23 cellular contexts compared by ENCODE assay signal in genomic region chr5:169165052-169165451, GRCh38.
DNase-seq lines count a peak whose midpoint lies in the region; ATAC-seq lines count a peak whose summit lies in the region.
"Had no signal": no experiment of that assay in that cellular context is flagged by ENCODE, and none has a peak within 500 bp of the region (broad histone marks: within the 10 kb centered on the region; RNA-seq: fewer than 3 reads in every experiment).

No MANE protein-coding gene starts in this region.

- H3K4me3 Mint-ChIP-seq in stimulated activated naive B cell treated with anti-CD40 and anti-IgM and Interleukin-4, amounts not matched to agents 10 μg/mL and 1 μg/mL and 100 μg/mL, for 72 hours = no peak overlapping the region
- H3K4me3 Mint-ChIP-seq: activated T-cell treated with anti-CD3 and anti-CD28 coated beads, Interleukin-2, amount 50 U/mL, for 24 hours; CD4-positive, alpha-beta memory T cell; HFFc6; memory B cell; stimulated activated memory B cell treated with anti-CD40 and anti-IgM and Interleukin-4, amounts not matched to agents 10 μg/mL and 1 μg/mL and 100 μg/mL, for 72 hours had no signal

- H3K27ac ChIP-seq in SJSA1 (peak overlapping the region; percentile 83), ectodermal cell (ENCODE audit: insufficient read depth, low read depth, low read length, poor library complexity, severe bottlenecking) (peak overlapping the region; percentile 68), mesodermal cell (ENCODE audit: low read depth, low read length, severe bottlenecking) (peak overlapping the region; percentile 86), thymus (ENCODE audit: low read depth) (peak overlapping the region; percentile 40)
- H3K27ac ChIP-seq: adrenal gland, heart right ventricle, thyroid gland had no signal

- DNase-seq in SJSA1 (ENCODE audit: low read depth in 1 of 2, low spot score in 2 of 2) (no peak), NCI-H1436 (lab: John Stamatoyannopoulos, UW) (no peak)
- no peak for DNase-seq in stimulated activated naive B cell treated with anti-CD40 and anti-IgM and Interleukin-4, amounts not matched to agents 10 μg/mL and 1 μg/mL and 100 μg/mL, for 72 hours
- DNase-seq: activated CD4-positive, alpha-beta T cell treated with anti-CD3 and anti-CD28 coated beads for 1 hour; activated naive CD4-positive, alpha-beta T cell; activated T-cell treated with anti-CD3 and anti-CD28 coated beads, Interleukin-2, amount 50 U/mL, for 24 hours; adrenal gland; CD4-positive, alpha-beta memory T cell; NCI-H1417; NCI-H2107; NCI-H446 treated with DMSO at 0.1 percent for 48 hours; SIG-M5; stimulated activated CD4-positive, alpha-beta T cell treated with anti-CD3 and anti-CD28 coated beads, Interleukin-4, amount 100 ng/mL, for 1 hour; T-helper 1 cell; thyroid gland had no signal

- no peak for ATAC-seq in stimulated activated naive B cell treated with anti-CD40 and anti-IgM and Interleukin-4, amounts not matched to agents 10 μg/mL and 1 μg/mL and 100 μg/mL, for 72 hours (replicated peaks)
- no peak for ATAC-seq in GM18861 (IDR thresholded peaks at IDR 0.05; ENCODE audit: unreplicated experiment)
- ATAC-seq: stimulated activated memory B cell treated with anti-CD40 and anti-IgM and Interleukin-4, amounts not matched to agents 10 μg/mL and 1 μg/mL and 100 μg/mL, for 72 hours had no signal

- H3K36me3 ChIP-seq in SJSA1 = no peaks in the 10 kb centered on the region
- no peaks in the 10 kb centered on the region for H3K36me3 ChIP-seq in ectodermal cell (ENCODE audit: control insufficient read depth, insufficient read depth, low read length)
- no peaks in the 10 kb centered on the region for H3K36me3 ChIP-seq in mesodermal cell (ENCODE audit: control insufficient read depth, insufficient read depth, low read length)
- no peaks in the 10 kb centered on the region for H3K36me3 ChIP-seq in thymus (ENCODE audit: control insufficient read depth, insufficient read depth)
- H3K36me3 ChIP-seq: adrenal gland, heart right ventricle, thyroid gland had no signal

- H3K4me1 ChIP-seq in SJSA1 (replicated peaks) (peaks cover 60% of the 10 kb centered on the region), ectodermal cell (ENCODE audit: control insufficient read depth, insufficient read depth, low read length) (peaks cover 39% of the 10 kb centered on the region), mesodermal cell (ENCODE audit: control insufficient read depth, insufficient read depth, low read length, poor library complexity, severe bottlenecking) (peaks cover 39% of the 10 kb centered on the region), thymus (ENCODE audit: control insufficient read depth, insufficient read depth, low read length) (no peaks in the 10 kb centered on the region)
- H3K4me1 ChIP-seq: adrenal gland had no signal

- H3K36me3 Mint-ChIP-seq in stimulated activated naive B cell treated with anti-CD40 and anti-IgM and Interleukin-4, amounts not matched to agents 10 μg/mL and 1 μg/mL and 100 μg/mL, for 72 hours = no peaks in the 10 kb centered on the region
- H3K36me3 Mint-ChIP-seq: CD4-positive, alpha-beta memory T cell; memory B cell; stimulated activated memory B cell treated with anti-CD40 and anti-IgM and Interleukin-4, amounts not matched to agents 10 μg/mL and 1 μg/mL and 100 μg/mL, for 72 hours had no signal

- no peaks in the 10 kb centered on the region for H3K27me3 ChIP-seq in SJSA1 (replicated peaks)
- no peaks in the 10 kb centered on the region for H3K27me3 ChIP-seq in ectodermal cell (ENCODE audit: control insufficient read depth, insufficient read depth, low read length, poor library complexity, severe bottlenecking)
- no peaks in the 10 kb centered on the region for H3K27me3 ChIP-seq in thymus (ENCODE audit: control insufficient read depth, insufficient read depth)
- H3K27me3 ChIP-seq: adrenal gland, heart right ventricle, thyroid gland had no signal

- H3K27me3 Mint-ChIP-seq in stimulated activated naive B cell treated with anti-CD40 and anti-IgM and Interleukin-4, amounts not matched to agents 10 μg/mL and 1 μg/mL and 100 μg/mL, for 72 hours = peaks cover 5 to 6% of the 10 kb centered on the region in 2 donors

- no peak overlapping the region for H3K27ac Mint-ChIP-seq in stimulated activated naive B cell treated with anti-CD40 and anti-IgM and Interleukin-4, amounts not matched to agents 10 μg/mL and 1 μg/mL and 100 μg/mL, for 72 hours
- H3K27ac Mint-ChIP-seq: activated T-cell treated with anti-CD3 and anti-CD28 coated beads, Interleukin-2, amount 50 U/mL, for 24 hours; CD4-positive, alpha-beta memory T cell; memory B cell; stimulated activated memory B cell treated with anti-CD40 and anti-IgM and Interleukin-4, amounts not matched to agents 10 μg/mL and 1 μg/mL and 100 μg/mL, for 72 hours had no signal

- H3K4me1 Mint-ChIP-seq in stimulated activated naive B cell treated with anti-CD40 and anti-IgM and Interleukin-4, amounts not matched to agents 10 μg/mL and 1 μg/mL and 100 μg/mL, for 72 hours = no peaks in the 10 kb centered on the region
- H3K4me1 Mint-ChIP-seq: CD4-positive, alpha-beta memory T cell; memory B cell; stimulated activated memory B cell treated with anti-CD40 and anti-IgM and Interleukin-4, amounts not matched to agents 10 μg/mL and 1 μg/mL and 100 μg/mL, for 72 hours had no signal

- H3K4me3 ChIP-seq in SJSA1 (no peak overlapping the region), ectodermal cell (ENCODE audit: insufficient read depth, low read depth, low read length) (no peak overlapping the region), mesodermal cell (ENCODE audit: extremely low read depth, insufficient read depth, low read length, poor library complexity, severe bottlenecking) (no peak overlapping the region), thymus (ENCODE audit: low read length) (no peak overlapping the region)
- H3K4me3 ChIP-seq: adrenal gland, heart right ventricle, thyroid gland had no signal

- H3K9me3 ChIP-seq in SJSA1 (replicated peaks) = no peaks in the 10 kb centered on the region
- H3K9me3 ChIP-seq in ectodermal cell (ENCODE audit: control insufficient read depth, low read length) = no peaks in the 10 kb centered on the region
- no peaks in the 10 kb centered on the region for H3K9me3 ChIP-seq in mesodermal cell (ENCODE audit: control insufficient read depth, low read length)
- H3K9me3 ChIP-seq in thymus (ENCODE audit: control insufficient read depth) = no peaks in the 10 kb centered on the region
- H3K9me3 ChIP-seq: adrenal gland, thyroid gland had no signal

- WGBS in ectodermal cell, 2 experiments = 91 to 100% methylated on average over 1 of the region's 1 CpG
- no CpG with 5 or more reads among the region's 1 CpG for WGBS in mesodermal cell (ENCODE audit: insufficient coverage in 2 of 2), 2 experiments
- WGBS in thymus = 50% methylated on average over 1 of the region's 1 CpG

- H3K9me3 Mint-ChIP-seq in stimulated activated naive B cell treated with anti-CD40 and anti-IgM and Interleukin-4, amounts not matched to agents 10 μg/mL and 1 μg/mL and 100 μg/mL, for 72 hours = no peaks in the 10 kb centered on the region
- H3K9me3 Mint-ChIP-seq: activated T-cell treated with anti-CD3 and anti-CD28 coated beads, Interleukin-2, amount 50 U/mL, for 24 hours; memory B cell; stimulated activated memory B cell treated with anti-CD40 and anti-IgM and Interleukin-4, amounts not matched to agents 10 μg/mL and 1 μg/mL and 100 μg/mL, for 72 hours had no signal
